In the genomic region with DNA sequence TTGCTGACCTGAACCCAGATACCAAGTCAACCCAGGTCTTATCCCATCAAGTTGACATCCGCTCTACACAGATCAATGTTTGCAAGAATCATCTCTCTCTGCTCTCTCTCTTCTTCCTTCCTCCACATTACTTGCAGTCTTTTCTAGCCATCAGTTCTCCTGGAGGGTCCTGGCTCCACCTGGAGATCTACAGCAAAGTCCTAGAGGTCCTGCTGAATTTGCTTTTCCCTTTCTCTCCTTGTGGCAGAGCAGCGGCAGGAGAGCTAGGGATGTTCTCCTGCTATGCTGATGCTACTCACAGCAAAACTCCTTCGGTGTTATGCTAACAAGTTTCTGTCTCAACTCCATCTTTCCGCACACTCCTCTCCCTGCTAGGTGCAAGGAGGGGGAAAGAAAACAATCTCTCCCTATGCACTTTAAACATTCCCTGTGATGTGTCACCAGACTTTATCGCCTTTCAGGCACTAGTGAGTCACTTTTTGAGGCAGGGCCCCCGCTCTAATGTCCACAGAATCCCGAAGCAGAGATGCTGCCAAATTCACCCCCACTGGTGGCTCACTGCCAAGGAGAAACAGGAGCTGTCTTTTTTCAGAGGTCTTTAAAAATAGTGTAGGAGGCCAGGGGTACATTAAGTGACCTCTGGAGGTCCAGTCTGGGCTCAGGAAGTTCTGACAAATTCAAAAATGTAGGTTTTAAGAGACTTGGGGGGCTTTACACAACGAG, we compare ENCODE assay signal across 9 cellular contexts.
DNase-seq lines count a peak whose midpoint lies in the region; ATAC-seq, FAIRE-seq and TF ChIP-seq lines count a peak whose summit lies in the region.
"Had no signal": no experiment of that assay in that cellular context is flagged by ENCODE, and none has a peak within 500 bp of the region (broad histone marks: within the 10 kb centered on the region; RNA-seq: fewer than 3 reads in every experiment).

No MANE protein-coding gene starts in this region.

- no peak overlapping the region for H3K4me3 ChIP-seq in RWPE2 (ENCODE audit: severe bottlenecking)
- H3K4me3 ChIP-seq in fibroblast of villous mesenchyme (ENCODE audit: low read depth, low read length): no peak overlapping the region
- H3K4me3 ChIP-seq in pancreas: no peak overlapping the region

- H3K4me1 ChIP-seq in RWPE2 (ENCODE audit: insufficient read depth, poor library complexity, severe bottlenecking) (peaks cover 38% of the 10 kb centered on the region), pancreas (peaks cover 35 to 41% (median 38%) of the 10 kb centered on the region in 3 donors)

- 50% methylated on average over 8 of the region's 8 CpGs for WGBS in pancreas, 2 donors

- H3K36me3 ChIP-seq in RWPE2 (ENCODE audit: low read depth) (no peaks in the 10 kb centered on the region), pancreas (no peaks in the 10 kb centered on the region)

- H3K9me3 ChIP-seq in RWPE2 (ENCODE audit: severe bottlenecking) (no peaks in the 10 kb centered on the region), pancreas (no peaks in the 10 kb centered on the region)

- no peak overlapping the region for H3K4me3 Mint-ChIP-seq in progenitor cell of endocrine pancreas (ENCODE audit: low read depth)

- H3K27ac ChIP-seq in RWPE2 (ENCODE audit: poor library complexity, severe bottlenecking) (peak overlapping the region; percentile 98), pancreas (peak overlapping the region; percentile 91 to 96 (median 92))
- H3K27ac ChIP-seq: KMS-11 had no signal

- ATAC-seq in RWPE2 (ENCODE audit: low read depth): peak; percentile 70
- peak; percentile 48 to 81 (median 52) for ATAC-seq in pancreas
- ATAC-seq in HG02981 (IDR thresholded peaks at IDR 0.05; ENCODE audit: unreplicated experiment): no peak

- H3K9me3 Mint-ChIP-seq in progenitor cell of endocrine pancreas (ENCODE audit: low read depth): peaks cover 2% of the 10 kb centered on the region

- H3K27me3 Mint-ChIP-seq in progenitor cell of endocrine pancreas: peaks cover 7% of the 10 kb centered on the region

- no peak overlapping the region for H3K27ac Mint-ChIP-seq in progenitor cell of endocrine pancreas

- H3K4me1 Mint-ChIP-seq in progenitor cell of endocrine pancreas (ENCODE audit: low read depth): peaks cover 35% of the 10 kb centered on the region

- DNase-seq in COR-L47 (lab: John Stamatoyannopoulos, UW) (peak; percentile 65), RWPE2 (ENCODE audit: low spot score) (peak; percentile 88), fibroblast of villous mesenchyme (ENCODE audit: low read depth) (peak; percentile 77), pancreas (peak; percentile 45 to 79 (median 70)), globus pallidus (ENCODE audit: low spot score) (no peak), progenitor cell of endocrine pancreas (ENCODE audit: low spot score, unreplicated experiment) (no peak), cerebellar nuclear complex (lab: John Stamatoyannopoulos, UW) (no peak)

- TF ChIP-seq CTCF in RWPE2 (IDR thresholded peaks at IDR 0.05; ENCODE audit: poor library complexity, severe bottlenecking) (no peak), fibroblast of villous mesenchyme (IDR thresholded peaks at IDR 0.05; ENCODE audit: insufficient read depth, low read depth, low read length) (no peak), pancreas (IDR thresholded peaks at IDR 0.05) (no peak), progenitor cell of endocrine pancreas (IDR thresholded peaks at IDR 0.05; ENCODE audit: unreplicated experiment) (no peak)

- no peak for FAIRE-seq in pancreas (lab: Jason Lieb, UNC)

- intact Hi-C loops in pancreas (cut with DNase I): no loop called here

- no peaks in the 10 kb centered on the region for H3K36me3 Mint-ChIP-seq in progenitor cell of endocrine pancreas (ENCODE audit: insufficient read depth)

- H3K27me3 ChIP-seq in RWPE2 (ENCODE audit: insufficient read depth, poor library complexity, severe bottlenecking) (no peaks in the 10 kb centered on the region), pancreas (no peaks in the 10 kb centered on the region)

Comparison
In these comparisons a context has a peak if more than half of its experiments do, and no peak if none do; other contexts are left out.
1. DNase-seq: peak in COR-L47 (single experiment), RWPE2 (single experiment), fibroblast of villous mesenchyme (single experiment) and pancreas (6 of 6); none in globus pallidus (single experiment), progenitor cell of endocrine pancreas (single experiment) and cerebellar nuclear complex (0 of 2).